8 cellular contexts compared by ENCODE assay signal in the genomic region with DNA sequence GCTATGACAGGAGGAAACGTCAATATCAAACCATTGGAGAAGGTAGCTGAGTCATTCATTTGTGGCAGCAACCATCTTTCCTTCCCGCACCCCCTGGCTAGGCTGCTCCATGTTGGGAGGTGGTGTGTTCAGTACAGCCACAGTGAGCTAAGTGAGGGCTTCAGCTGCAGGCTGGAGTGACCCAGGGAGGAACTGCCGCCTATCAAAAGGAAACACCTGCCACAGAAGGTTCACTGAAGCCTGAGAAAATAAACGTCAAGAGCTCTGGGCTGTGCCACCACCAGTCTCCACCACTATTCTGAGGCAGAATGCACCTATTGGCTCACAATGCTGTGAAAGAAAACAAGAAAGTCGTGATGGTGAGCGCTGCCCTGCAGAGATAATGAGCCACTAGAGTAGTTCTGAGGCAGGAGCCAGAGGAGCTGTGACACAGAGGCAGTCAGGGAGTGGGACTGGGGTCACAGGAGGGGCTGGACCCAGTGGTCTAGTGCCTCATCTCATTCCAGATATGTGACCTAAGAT. TPM values are rescaled to one million over a fixed set of nuclear protein-coding genes. Genes with fewer than 3 reads are reported as not detected.
DNase-seq lines count a peak whose midpoint lies in the region; ATAC-seq and TF ChIP-seq lines count a peak whose summit lies in the region.

No MANE protein-coding gene starts in this region.

- intact Hi-C loops in CD14-positive monocyte (cut with micrococcal nuclease) (no loop called here), body of pancreas (cut with DNase I) (no loop called here)

- peaks cover 0 to 9% (median 0%) of the 10 kb centered on the region in 3 donors for H3K27me3 Mint-ChIP-seq in CD14-positive monocyte (ENCODE audit: low read depth in 3 of 3)

- no peaks in the 10 kb centered on the region for H3K36me3 ChIP-seq in body of pancreas (replicated peaks in 1 of 2; ENCODE audit: insufficient read depth in 1 of 2, low read depth in 2 of 2)

- H3K4me3 Mint-ChIP-seq in CD14-positive monocyte, result peak overlapping the region in 1 of 2 donors; percentile 16

- TF ChIP-seq POLR2A in body of pancreas (IDR thresholded peaks at IDR 0.05), result no peak

- H3K4me3 ChIP-seq in body of pancreas, result no peak overlapping the region

- H3K27ac Mint-ChIP-seq in CD14-positive monocyte, result peak overlapping the region; percentile 97 to 100 (median 99)
- H3K27ac Mint-ChIP-seq in activated naive CD4-positive, alpha-beta T cell treated with anti-CD3 and anti-CD28 coated beads, Interleukin-2, amount 50 U/mL, for 72 hours, result peak overlapping the region; percentile 76 to 100

- H3K27ac ChIP-seq in body of pancreas (no peak overlapping the region), foreskin keratinocyte (no peak overlapping the region)

- peaks cover 53% of the 10 kb centered on the region for H3K4me1 Mint-ChIP-seq in CD14-positive monocyte

- ATAC-seq in HG03378 (IDR thresholded peaks at IDR 0.05; ENCODE audit: unreplicated experiment) (peak; percentile 54), body of pancreas (no peak), foreskin keratinocyte (no peak)
- peak; percentile 50 to 53 for ATAC-seq in activated naive CD4-positive, alpha-beta T cell treated with anti-CD3 and anti-CD28 coated beads, Interleukin-2, amount 50 U/mL, for 72 hours

- no peaks in the 10 kb centered on the region for H3K36me3 Mint-ChIP-seq in CD14-positive monocyte
- peaks cover 31 to 36% of the 10 kb centered on the region in 2 donors for H3K36me3 Mint-ChIP-seq in activated naive CD4-positive, alpha-beta T cell treated with anti-CD3 and anti-CD28 coated beads, Interleukin-2, amount 50 U/mL, for 72 hours

- no peak for DNase-seq in CD14-positive monocyte (ENCODE audit: low spot score)
- DNase-seq in GM19238 (ENCODE audit: insufficient read length, low spot score), result peak; percentile 10
- peak; percentile 64 to 77 for DNase-seq in SHP77 (lab: John Stamatoyannopoulos, UW)
- peak; percentile 48 to 71 for DNase-seq in activated naive CD4-positive, alpha-beta T cell treated with anti-CD3 and anti-CD28 coated beads, Interleukin-2, amount 50 U/mL, for 72 hours (ENCODE audit: low spot score in 2 of 2)
- DNase-seq in stimulated activated CD4-positive, alpha-beta T cell treated with anti-CD3 and anti-CD28 coated beads, Interleukin-4, amount 100 ng/mL, for 48 hours (ENCODE audit: low read depth in 2 of 2), result peak; percentile 37 to 43
- DNase-seq in body of pancreas, result no peak
- no peak for DNase-seq in foreskin keratinocyte

- H3K4me1 ChIP-seq in body of pancreas (no peaks in the 10 kb centered on the region), foreskin keratinocyte (peaks cover 31% of the 10 kb centered on the region)

- TF ChIP-seq CTCF in CD14-positive monocyte (IDR thresholded peaks at IDR 0.05), result no peak
- TF ChIP-seq CTCF in body of pancreas (IDR thresholded peaks at IDR 0.05), result no peak
- TF ChIP-seq CTCF in foreskin keratinocyte (conservative IDR thresholded peaks at IDR 0.05), result no peak

- peaks cover 0 to 2% (median 0%) of the 10 kb centered on the region in 7 donors for H3K9me3 Mint-ChIP-seq in CD14-positive monocyte
- peaks cover 0 to 12% of the 10 kb centered on the region in 2 donors for H3K9me3 Mint-ChIP-seq in activated naive CD4-positive, alpha-beta T cell treated with anti-CD3 and anti-CD28 coated beads, Interleukin-2, amount 50 U/mL, for 72 hours

- 50% methylated on average over 6 of the region's 6 CpGs for WGBS in body of pancreas, 2 donors

- H3K27me3 ChIP-seq in body of pancreas (no peaks in the 10 kb centered on the region), foreskin keratinocyte (no peaks in the 10 kb centered on the region)

- H3K9me3 ChIP-seq in body of pancreas, result no peaks in the 10 kb centered on the region

RNA-seq across cellular contexts. Expression of gene CD47, which starts 34.8 kb away (rescaled TPM):
- polyA plus RNA-seq in CD14-positive monocyte (100 to 1,000 TPM; 173 to 203 TPM), foreskin keratinocyte (93.9 and 94.1 TPM in 2 replicates)
- total RNA-seq in activated naive CD4-positive, alpha-beta T cell treated with anti-CD3 and anti-CD28 coated beads, Interleukin-2, amount 50 U/mL, for 72 hours, result 100 to 1,000 TPM in 1 of 2 donors, 10 to 100 TPM in 1; 83.0 to 158 TPM
- total RNA-seq in body of pancreas (10 to 100 TPM; 34.3 to 51.1 TPM), foreskin keratinocyte (99.6 and 110 TPM in 2 replicates)

Comparison
In these comparisons a context has a peak if more than half of its experiments do, and no peak if none do; other contexts are left out.
1. DNase-seq: peak in GM19238 (single experiment), SHP77 (2 of 2), activated naive CD4-positive, alpha-beta T cell treated with anti-CD3 and anti-CD28 coated beads, Interleukin-2, amount 50 U/mL, for 72 hours (2 of 2) and stimulated activated CD4-positive, alpha-beta T cell treated with anti-CD3 and anti-CD28 coated beads, Interleukin-4, amount 100 ng/mL, for 48 hours (2 of 2); none in CD14-positive monocyte (single experiment), body of pancreas (0 of 4) and foreskin keratinocyte (0 of 2).
2. ATAC-seq: peak in HG03378 (single experiment) and activated naive CD4-positive, alpha-beta T cell treated with anti-CD3 and anti-CD28 coated beads, Interleukin-2, amount 50 U/mL, for 72 hours (2 of 2); none in body of pancreas (single experiment) and foreskin keratinocyte (single experiment).